12 cellular contexts compared by ENCODE assay signal in genomic region chr17:28548417-28549130, GRCh38. TPM values are rescaled to one million over a fixed set of nuclear protein-coding genes. Genes with fewer than 3 reads are reported as not detected.
DNase-seq lines count a peak whose midpoint lies in the region; ATAC-seq, FAIRE-seq and TF ChIP-seq lines count a peak whose summit lies in the region.
"Had no signal": no experiment of that assay in that cellular context is flagged by ENCODE, and none has a peak within 500 bp of the region (broad histone marks: within the 10 kb centered on the region; RNA-seq: fewer than 3 reads in every experiment).

No MANE protein-coding gene starts in this region.

- TF ChIP-seq RAD21 in HepG2 (CRISPR knock-in tag; IDR thresholded peaks at IDR 0.05) = no peak

- no TSS peak for BruUV-seq in HepG2 (replicated peaks; lab: Mats Ljungman, UMichigan)

- H3K4me1 Mint-ChIP-seq in activated CD8-positive, alpha-beta T cell treated with anti-CD3 and anti-CD28 coated beads for 36 hours (ENCODE audit: low read depth) = peaks cover 48% of the 10 kb centered on the region
- peaks cover 53 to 57% of the 10 kb centered on the region in 2 donors for H3K4me1 Mint-ChIP-seq in immature natural killer cell

- H3K79me2 ChIP-seq in HepG2 (ENCODE audit: insufficient read depth, low read length) = no peaks in the 10 kb centered on the region

- H3K4me2 ChIP-seq in HepG2 (ENCODE audit: low read depth, low read length) = no peak overlapping the region

- H3K36me3 ChIP-seq in HepG2 (replicated peaks in 1 of 2; ENCODE audit: control insufficient read depth in 1 of 2, insufficient read depth in 2 of 2, low read length in 2 of 2) = peaks cover 0 to 2% of the 10 kb centered on the region in 2 experiments; a peak in 1 of 5 replicates
- no peaks in the 10 kb centered on the region for H3K36me3 ChIP-seq in right lobe of liver
- H3K36me3 ChIP-seq in adrenal gland (replicated peaks in 1 of 2) = peaks cover 0 to 12% of the 10 kb centered on the region in 2 donors
- H3K36me3 ChIP-seq: BE2C had no signal

- no peaks in the 10 kb centered on the region for H3K27me3 Mint-ChIP-seq in activated CD8-positive, alpha-beta T cell treated with anti-CD3 and anti-CD28 coated beads for 36 hours
- peaks cover 0 to 3% (median 0%) of the 10 kb centered on the region in 3 donors for H3K27me3 Mint-ChIP-seq in immature natural killer cell (ENCODE audit: low read depth in 3 of 3)

- CTCF ChIA-PET in HepG2 (lab: Yijun Ruan, JAX; ENCODE audit: low intra/inter-chr PET ratio, low total read pairs) = interaction anchor here (1.1 to 1.9 kb wide), 2 partner anchors 65 to 67 kb away, joined by 3 to 5 read pairs; partner anchors contain the start of gene RSKR
- CTCF ChIA-PET in activated CD8-positive, alpha-beta T cell treated with anti-CD3 and anti-CD28 coated beads for 36 hours (lab: Charles Lee) = interaction anchor here (0.5 to 4.3 kb wide), 21 partner anchors 8 to 355 kb away, joined by 3 to 31 read pairs (median 7); partner anchors contain the start of genes ALDOC, PIGS, POLDIP2 and SLC46A1

- no peak overlapping the region for H2AFZ ChIP-seq in HepG2 (ENCODE audit: low read length)

- H3K9me3 ChIP-seq in HepG2 (ENCODE audit: low read length) = no peaks in the 10 kb centered on the region
- H3K9me3 ChIP-seq in right lobe of liver = no peaks in the 10 kb centered on the region
- no peaks in the 10 kb centered on the region for H3K9me3 ChIP-seq in adrenal gland (replicated peaks in 1 of 3)
- H3K9me3 ChIP-seq: BE2C, psoas muscle, vagina had no signal

- H3K4me3 Mint-ChIP-seq in activated CD8-positive, alpha-beta T cell treated with anti-CD3 and anti-CD28 coated beads for 36 hours = no peak overlapping the region
- H3K4me3 Mint-ChIP-seq in immature natural killer cell = peak overlapping the region in 4 of 5 donors; percentile 46 to 81 (median 74)

- no peak for DNase-seq in HepG2 (ENCODE audit: low spot score)
- no peak for DNase-seq in right lobe of liver
- DNase-seq in activated CD8-positive, alpha-beta T cell treated with anti-CD3 and anti-CD28 coated beads for 36 hours = no peak
- no peak for DNase-seq in immature natural killer cell
- no peak for DNase-seq in stimulated activated CD4-positive, alpha-beta T cell treated with anti-CD3 and anti-CD28 coated beads, Interleukin-2, amount 100 ng/mL, for 24 hours
- DNase-seq in adrenal gland = no peak

- FAIRE-seq in HepG2 (lab: Jason Lieb, UNC) = no peak

- no peaks in the 10 kb centered on the region for H3K9me3 Mint-ChIP-seq in activated CD8-positive, alpha-beta T cell treated with anti-CD3 and anti-CD28 coated beads for 36 hours
- H3K9me3 Mint-ChIP-seq in immature natural killer cell = no peaks in the 10 kb centered on the region

- ATAC-seq in HepG2 = no peak
- ATAC-seq in right lobe of liver = no peak
- ATAC-seq in activated CD8-positive, alpha-beta T cell treated with anti-CD3 and anti-CD28 coated beads for 36 hours = no peak
- no peak for ATAC-seq in HG02678 (IDR thresholded peaks at IDR 0.05; ENCODE audit: unreplicated experiment)
- ATAC-seq in GM21367 (IDR thresholded peaks at IDR 0.05; ENCODE audit: unreplicated experiment) = no peak

- in situ Hi-C loops in HepG2 (cut with HindIII; ENCODE audit: extremely low pct_ligation_motif_present, low pct_unique_long_range_greater_than_20kb) = no loop called here

- no peaks in the 10 kb centered on the region for H3K27me3 ChIP-seq in HepG2 (ENCODE audit: control insufficient read depth in 1 of 2, insufficient read depth in 2 of 2, low read length in 2 of 2)
- H3K27me3 ChIP-seq in right lobe of liver = no peaks in the 10 kb centered on the region
- H3K27me3 ChIP-seq in adrenal gland = no peaks in the 10 kb centered on the region
- H3K27me3 ChIP-seq: BE2C, vagina had no signal

- TF ChIP-seq POLR2A in HepG2 (IDR thresholded peaks at IDR 0.05; ENCODE audit: insufficient read depth in 1 of 2, low read depth in 2 of 2, low read length in 2 of 2) (no peak), right lobe of liver (IDR thresholded peaks at IDR 0.05) (no peak), adrenal gland (IDR thresholded peaks at IDR 0.05) (no peak)

- TF ChIP-seq EP300 in HepG2 (IDR thresholded peaks at IDR 0.05; ENCODE audit: low read depth in 2 of 2, low read length in 2 of 2) (no peak), HepG2 (CRISPR knock-in tag; IDR thresholded peaks at IDR 0.05; ENCODE audit: borderline replicate concordance) (no peak)

- peaks cover 39% of the 10 kb centered on the region for H3K4me1 ChIP-seq in HepG2 (ENCODE audit: insufficient read depth, low read length)
- H3K4me1 ChIP-seq in right lobe of liver = peaks cover 0 to 9% (median 4%) of the 10 kb centered on the region in 4 donors
- H3K4me1 ChIP-seq in adrenal gland (replicated peaks in 1 of 2) = peaks cover 7 to 22% of the 10 kb centered on the region in 2 donors
- H3K4me1 ChIP-seq: BE2C had no signal

- H3K27ac ChIP-seq in HepG2 (ENCODE audit: extremely low read length, insufficient read depth, low read length) (no peak overlapping the region), right lobe of liver (no peak overlapping the region), adrenal gland (no peak overlapping the region)
- H3K27ac ChIP-seq: psoas muscle, SK-N-MC, vagina had no signal

- H3K36me3 Mint-ChIP-seq in activated CD8-positive, alpha-beta T cell treated with anti-CD3 and anti-CD28 coated beads for 36 hours (ENCODE audit: low read depth) = peaks cover 6% of the 10 kb centered on the region
- H3K36me3 Mint-ChIP-seq in immature natural killer cell = peaks cover 2 to 6% (median 3%) of the 10 kb centered on the region in 3 donors

- TF ChIP-seq CTCF in HepG2 (CRISPR knock-in tag; IDR thresholded peaks at IDR 0.05) (no peak), right lobe of liver (IDR thresholded peaks at IDR 0.05) (no peak), adrenal gland (IDR thresholded peaks at IDR 0.05) (peak in 1 of 6 experiments; percentile 37)
- peak; percentile 50 for TF ChIP-seq CTCF in activated CD8-positive, alpha-beta T cell treated with anti-CD3 and anti-CD28 coated beads for 36 hours (IDR thresholded peaks at IDR 0.05)

- intact Hi-C loops in HepG2 (cut with micrococcal nuclease; ENCODE audit: unreplicated experiment) = loop anchor here (2.0 kb wide), 1 partner anchor 64 kb away; no protein-coding TSS in a partner anchor
- intact Hi-C loops in right lobe of liver (cut with DNase I) = loop anchor here (5.0 kb wide), 2 partner anchors 64 to 69 kb away; partner anchors contain the start of gene RSKR (in 1 of the 2)
- intact Hi-C loops in activated CD8-positive, alpha-beta T cell treated with anti-CD3 and anti-CD28 coated beads for 36 hours (cut with micrococcal nuclease) = no loop called here
- intact Hi-C loops in adrenal gland (cut with DNase I) = loop anchor here (5.0 kb wide), 1 partner anchor 64 kb away; the partner anchor contains the start of gene RSKR (in 2 of the 2)

- no peaks in the 10 kb centered on the region for H4K20me1 ChIP-seq in HepG2 (ENCODE audit: insufficient read depth, low read length)

- POLR2A ChIA-PET in HepG2 (lab: Yijun Ruan, JAX) = no interaction called here
- POLR2A ChIA-PET in activated CD8-positive, alpha-beta T cell treated with anti-CD3 and anti-CD28 coated beads for 36 hours (lab: Charles Lee) = interaction anchor here (1.0 kb wide), 2 partner anchors 51 to 144 kb away, joined by 3 to 4 read pairs; partner anchors contain the start of gene SPAG5

- 85% methylated on average over 3 of the region's 6 CpGs for WGBS in HepG2 (ENCODE audit: low lambda C conversion rate)
- 58% methylated on average over 3 of the region's 6 CpGs for WGBS in right lobe of liver (ENCODE audit: insufficient coverage, low coverage, low lambda C conversion rate, missing lambda C conversion rate)
- 83 to 89% (median 87%) methylated on average over 5 to 6 of the region's 6 CpGs for WGBS in adrenal gland, 4 donors

- no peak overlapping the region for H3K9ac ChIP-seq in HepG2 (ENCODE audit: insufficient read depth, low read depth, low read length)

- peak overlapping the region; percentile 89 for H3K27ac Mint-ChIP-seq in activated CD8-positive, alpha-beta T cell treated with anti-CD3 and anti-CD28 coated beads for 36 hours
- H3K27ac Mint-ChIP-seq in immature natural killer cell = peak overlapping the region; percentile 77 to 93 (median 84)

- H3K4me3 ChIP-seq in HepG2 (replicated peaks in 1 of 3; ENCODE audit: insufficient read depth in 1 of 3, low read depth in 2 of 3, low read length in 3 of 3) (no peak overlapping the region), right lobe of liver (no peak overlapping the region), adrenal gland (no peak overlapping the region)
- H3K4me3 ChIP-seq: psoas muscle, SK-N-MC, vagina had no signal

RNA-seq across cellular contexts. Expression of gene UNC119, which starts 3.9 kb away (rescaled TPM):
- total RNA-seq in HepG2 (2016; rRNA removed; fragmentation: Illumina TruSeq; extraction: Trizol) (7.8 and 10.4 TPM in 2 replicates), right lobe of liver (10 to 100 TPM; 11.5 to 37.8 (median 13.1) TPM), adrenal gland (10 to 100 TPM; 26.7 to 80.8 (median 38.8) TPM)
- 5.0 and 5.9 TPM in 2 replicates for total RNA-seq in HepG2 (2016; cell fraction: cytosol; rRNA removed; fragmentation: Illumina TruSeq; extraction: Trizol; ENCODE audit: low read depth)
- 8.0 and 10.9 TPM in 2 replicates for total RNA-seq in HepG2 (2016; cell fraction: insoluble cytoplasmic fraction; rRNA removed; fragmentation: Illumina TruSeq; extraction: Trizol)
- total RNA-seq in HepG2 (2016; cell fraction: membrane; rRNA removed; fragmentation: Illumina TruSeq; extraction: Trizol) = 7.4 and 9.1 TPM in 2 replicates
- total RNA-seq in HepG2 (2016; cell fraction: nucleus; rRNA removed; fragmentation: Illumina TruSeq; extraction: Trizol) = 9.3 and 10.1 TPM in 2 replicates
- polyA plus RNA-seq in HepG2 (2011; rRNA removed) (57.6 and 63.1 TPM in 2 replicates), immature natural killer cell (10 to 100 TPM; 45.4 to 61.1 (median 50.4) TPM), adrenal gland (10 to 100 TPM; 28.3 to 47.7 (median 36.1) TPM)
- 25.1 and 34.9 TPM in 2 replicates for polyA plus RNA-seq in HepG2 (2011; cell fraction: cytosol; rRNA removed)
- polyA plus RNA-seq in HepG2 (2011; cell fraction: nucleus; rRNA removed) = 72.7 and 85.1 TPM in 2 replicates
- 7.3 and 9.0 TPM in 2 replicates for polyA plus RNA-seq in HepG2 (2012)
- 6.0 and 6.7 TPM in 2 replicates for polyA plus RNA-seq in HepG2 (2016; cell fraction: cytosol; fragmentation: Illumina TruSeq; extraction: Trizol; ENCODE audit: low read depth)
- 12.0 and 13.5 TPM in 2 replicates for polyA plus RNA-seq in HepG2 (2016; cell fraction: insoluble cytoplasmic fraction; fragmentation: Illumina TruSeq; extraction: Trizol; ENCODE audit: low read depth)
- 9.2 and 10.9 TPM in 2 replicates for polyA plus RNA-seq in HepG2 (2016; cell fraction: membrane; fragmentation: Illumina TruSeq; extraction: Trizol; ENCODE audit: low read depth)
- polyA plus RNA-seq in HepG2 (2016; cell fraction: nucleus; fragmentation: Illumina TruSeq; extraction: Trizol; ENCODE audit: insufficient read depth, low read depth) = 18.0 and 19.4 TPM in 2 replicates
- 33.6 and 62.8 TPM in 2 replicates for polyA minus RNA-seq in HepG2 (2011; rRNA and poly(A)+ RNA removed; ENCODE audit: low replicate concordance)
- polyA minus RNA-seq in HepG2 (2011; cell fraction: cytosol; rRNA and poly(A)+ RNA removed) = 6.5 and 12.7 TPM in 2 replicates
- 30.0 and 33.3 TPM in 2 replicates for polyA minus RNA-seq in HepG2 (2011; cell fraction: nucleus; rRNA and poly(A)+ RNA removed)
- total RNA-seq in activated CD8-positive, alpha-beta T cell treated with anti-CD3 and anti-CD28 coated beads for 36 hours = 10 to 100 TPM; 43.6 to 44.8 TPM

RNA-seq across cellular contexts. Expression of gene PIGS, which starts 22.8 kb away (rescaled TPM):
- total RNA-seq in HepG2 (2016; rRNA removed; fragmentation: Illumina TruSeq; extraction: Trizol) = 26.6 and 42.6 TPM in 2 replicates
- total RNA-seq in HepG2 (2016; cell fraction: cytosol; rRNA removed; fragmentation: Illumina TruSeq; extraction: Trizol; ENCODE audit: low read depth) = 13.9 and 14.3 TPM in 2 replicates
- 23.4 and 47.4 TPM in 2 replicates for total RNA-seq in HepG2 (2016; cell fraction: insoluble cytoplasmic fraction; rRNA removed; fragmentation: Illumina TruSeq; extraction: Trizol)
- 32.6 and 37.9 TPM in 2 replicates for total RNA-seq in HepG2 (2016; cell fraction: membrane; rRNA removed; fragmentation: Illumina TruSeq; extraction: Trizol)
- total RNA-seq in HepG2 (2016; cell fraction: nucleus; rRNA removed; fragmentation: Illumina TruSeq; extraction: Trizol) = 34.6 and 36.1 TPM in 2 replicates
- 23.5 and 31.7 TPM in 2 replicates for polyA plus RNA-seq in HepG2 (2011; rRNA removed)
- 29.9 and 34.2 TPM in 2 replicates for polyA plus RNA-seq in HepG2 (2011; cell fraction: cytosol; rRNA removed)
- polyA plus RNA-seq in HepG2 (2011; cell fraction: nucleus; rRNA removed) = 62.5 and 62.8 TPM in 2 replicates
- polyA plus RNA-seq in HepG2 (2012) = 58.2 and 68.5 TPM in 2 replicates
- 17.4 and 20.1 TPM in 2 replicates for polyA plus RNA-seq in HepG2 (2016; cell fraction: cytosol; fragmentation: Illumina TruSeq; extraction: Trizol; ENCODE audit: low read depth)
- polyA plus RNA-seq in HepG2 (2016; cell fraction: insoluble cytoplasmic fraction; fragmentation: Illumina TruSeq; extraction: Trizol; ENCODE audit: low read depth) = 27.8 and 30.3 TPM in 2 replicates
- 34.6 and 35.4 TPM in 2 replicates for polyA plus RNA-seq in HepG2 (2016; cell fraction: membrane; fragmentation: Illumina TruSeq; extraction: Trizol; ENCODE audit: low read depth)
- 62.4 and 64.1 TPM in 2 replicates for polyA plus RNA-seq in HepG2 (2016; cell fraction: nucleus; fragmentation: Illumina TruSeq; extraction: Trizol; ENCODE audit: insufficient read depth, low read depth)
- 43.4 and 53.5 TPM in 2 replicates for polyA minus RNA-seq in HepG2 (2011; rRNA and poly(A)+ RNA removed; ENCODE audit: low replicate concordance)
- polyA minus RNA-seq in HepG2 (2011; cell fraction: cytosol; rRNA and poly(A)+ RNA removed) = 22.6 and 26.6 TPM in 2 replicates
- 19.8 and 27.0 TPM in 2 replicates for polyA minus RNA-seq in HepG2 (2011; cell fraction: nucleus; rRNA and poly(A)+ RNA removed)
- total RNA-seq in right lobe of liver = 10 to 100 TPM in 4 of 6 experiments, 1 to 10 TPM in 2; 7.2 to 13.8 (median 11.0) TPM
- total RNA-seq in activated CD8-positive, alpha-beta T cell treated with anti-CD3 and anti-CD28 coated beads for 36 hours = 10 to 100 TPM; 33.8 to 36.9 TPM
- polyA plus RNA-seq in immature natural killer cell = 100 to 1,000 TPM in 1 of 3 donors, 10 to 100 TPM in 2; 71.7 to 135 (median 96.8) TPM
- 10 to 100 TPM; 44.5 to 73.0 (median 58.3) TPM for total RNA-seq in adrenal gland
- polyA plus RNA-seq in adrenal gland = 10 to 100 TPM in 2 of 3 donors, 1 to 10 TPM in 1; 9.2 to 44.1 (median 12.6) TPM

RNA-seq across cellular contexts. Expression of gene ALDOC, which starts 28.1 kb away (rescaled TPM):
- total RNA-seq in HepG2 (2016; rRNA removed; fragmentation: Illumina TruSeq; extraction: Trizol) = 15.4 and 16.9 TPM in 2 replicates
- 1.9 and 2.3 TPM in 2 replicates for total RNA-seq in HepG2 (2016; cell fraction: cytosol; rRNA removed; fragmentation: Illumina TruSeq; extraction: Trizol; ENCODE audit: low read depth)
- total RNA-seq in HepG2 (2016; cell fraction: insoluble cytoplasmic fraction; rRNA removed; fragmentation: Illumina TruSeq; extraction: Trizol) = 14.8 and 19.1 TPM in 2 replicates
- 3.6 and 4.1 TPM in 2 replicates for total RNA-seq in HepG2 (2016; cell fraction: membrane; rRNA removed; fragmentation: Illumina TruSeq; extraction: Trizol)
- 5.5 and 6.5 TPM in 2 replicates for total RNA-seq in HepG2 (2016; cell fraction: nucleus; rRNA removed; fragmentation: Illumina TruSeq; extraction: Trizol)
- 60.9 and 86.5 TPM in 2 replicates for polyA plus RNA-seq in HepG2 (2011; rRNA removed)
- 88.3 and 89.2 TPM in 2 replicates for polyA plus RNA-seq in HepG2 (2011; cell fraction: cytosol; rRNA removed)
- polyA plus RNA-seq in HepG2 (2011; cell fraction: nucleus; rRNA removed) = 58.5 and 80.1 TPM in 2 replicates
- 60.0 and 69.4 TPM in 2 replicates for polyA plus RNA-seq in HepG2 (2012)
- polyA plus RNA-seq in HepG2 (2016; cell fraction: cytosol; fragmentation: Illumina TruSeq; extraction: Trizol; ENCODE audit: low read depth) = 2.0 and 2.3 TPM in 2 replicates
- 19.5 and 24.0 TPM in 2 replicates for polyA plus RNA-seq in HepG2 (2016; cell fraction: insoluble cytoplasmic fraction; fragmentation: Illumina TruSeq; extraction: Trizol; ENCODE audit: low read depth)
- polyA plus RNA-seq in HepG2 (2016; cell fraction: membrane; fragmentation: Illumina TruSeq; extraction: Trizol; ENCODE audit: low read depth) = 2.4 and 2.9 TPM in 2 replicates
- 7.6 and 8.5 TPM in 2 replicates for polyA plus RNA-seq in HepG2 (2016; cell fraction: nucleus; fragmentation: Illumina TruSeq; extraction: Trizol; ENCODE audit: insufficient read depth, low read depth)
- 18.8 and 112 TPM in 2 replicates for polyA minus RNA-seq in HepG2 (2011; rRNA and poly(A)+ RNA removed; ENCODE audit: low replicate concordance)
- 37.7 and 51.5 TPM in 2 replicates for polyA minus RNA-seq in HepG2 (2011; cell fraction: cytosol; rRNA and poly(A)+ RNA removed)
- 11.8 and 17.7 TPM in 2 replicates for polyA minus RNA-seq in HepG2 (2011; cell fraction: nucleus; rRNA and poly(A)+ RNA removed)
- total RNA-seq in right lobe of liver = 10 to 100 TPM; 36.0 to 76.6 (median 48.9) TPM
- 100 to 1,000 TPM; 142 to 146 TPM for total RNA-seq in activated CD8-positive, alpha-beta T cell treated with anti-CD3 and anti-CD28 coated beads for 36 hours
- polyA plus RNA-seq in immature natural killer cell = 10 to 100 TPM; 50.9 to 80.1 (median 53.2) TPM
- total RNA-seq in adrenal gland = 10 to 100 TPM in 7 of 8 donors, 1 to 10 TPM in 1; 6.3 to 65.5 (median 31.7) TPM
- polyA plus RNA-seq in adrenal gland = 10 to 100 TPM; 18.5 to 61.2 (median 18.7) TPM

RNA-seq across cellular contexts. Expression of gene FOXN1, which starts 42.4 kb away (rescaled TPM):
- total RNA-seq in HepG2 (2016; rRNA removed; fragmentation: Illumina TruSeq; extraction: Trizol) = not detected in 2 replicates
- not detected in 2 replicates for total RNA-seq in HepG2 (2016; cell fraction: cytosol; rRNA removed; fragmentation: Illumina TruSeq; extraction: Trizol; ENCODE audit: low read depth)
- not detected in 2 replicates for total RNA-seq in HepG2 (2016; cell fraction: insoluble cytoplasmic fraction; rRNA removed; fragmentation: Illumina TruSeq; extraction: Trizol)
- total RNA-seq in HepG2 (2016; cell fraction: membrane; rRNA removed; fragmentation: Illumina TruSeq; extraction: Trizol) = not detected in 2 replicates
- total RNA-seq in HepG2 (2016; cell fraction: nucleus; rRNA removed; fragmentation: Illumina TruSeq; extraction: Trizol) = not detected in 2 replicates
- polyA plus RNA-seq in HepG2 (2011; rRNA removed) = 0.01 TPM in 1 of 2 replicates, not detected in the other
- polyA plus RNA-seq in HepG2 (2011; cell fraction: cytosol; rRNA removed) = not detected in 2 replicates
- 0.10 TPM in 1 of 2 replicates, not detected in the other for polyA plus RNA-seq in HepG2 (2011; cell fraction: nucleus; rRNA removed)
- polyA plus RNA-seq in HepG2 (2012) = 0.07 TPM in 1 of 2 replicates, not detected in the other
- polyA plus RNA-seq in HepG2 (2016; cell fraction: cytosol; fragmentation: Illumina TruSeq; extraction: Trizol; ENCODE audit: low read depth) = not detected in 2 replicates
- not detected in 2 replicates for polyA plus RNA-seq in HepG2 (2016; cell fraction: insoluble cytoplasmic fraction; fragmentation: Illumina TruSeq; extraction: Trizol; ENCODE audit: low read depth)
- not detected in 2 replicates for polyA plus RNA-seq in HepG2 (2016; cell fraction: membrane; fragmentation: Illumina TruSeq; extraction: Trizol; ENCODE audit: low read depth)
- polyA plus RNA-seq in HepG2 (2016; cell fraction: nucleus; fragmentation: Illumina TruSeq; extraction: Trizol; ENCODE audit: insufficient read depth, low read depth) = not detected in 2 replicates
- 0.30 TPM in 1 of 2 replicates, not detected in the other for polyA minus RNA-seq in HepG2 (2011; rRNA and poly(A)+ RNA removed; ENCODE audit: low replicate concordance)
- polyA minus RNA-seq in HepG2 (2011; cell fraction: cytosol; rRNA and poly(A)+ RNA removed) = not detected in 2 replicates
- polyA minus RNA-seq in HepG2 (2011; cell fraction: nucleus; rRNA and poly(A)+ RNA removed) = not detected in 2 replicates
- not detected for total RNA-seq in right lobe of liver
- total RNA-seq in activated CD8-positive, alpha-beta T cell treated with anti-CD3 and anti-CD28 coated beads for 36 hours = not detected
- polyA plus RNA-seq in immature natural killer cell = not detected
- not detected for total RNA-seq in adrenal gland
- not detected for polyA plus RNA-seq in adrenal gland
- total RNA-seq: psoas muscle had no signal
- polyA plus RNA-seq: psoas muscle had no signal

RNA-seq across cellular contexts. Expression of gene SPAG5, which starts 50.3 kb away (rescaled TPM):
- 98.0 and 105 TPM in 2 replicates for total RNA-seq in HepG2 (2016; rRNA removed; fragmentation: Illumina TruSeq; extraction: Trizol)
- total RNA-seq in HepG2 (2016; cell fraction: cytosol; rRNA removed; fragmentation: Illumina TruSeq; extraction: Trizol; ENCODE audit: low read depth) = 14.6 and 16.2 TPM in 2 replicates
- total RNA-seq in HepG2 (2016; cell fraction: insoluble cytoplasmic fraction; rRNA removed; fragmentation: Illumina TruSeq; extraction: Trizol) = 98.5 and 112 TPM in 2 replicates
- total RNA-seq in HepG2 (2016; cell fraction: membrane; rRNA removed; fragmentation: Illumina TruSeq; extraction: Trizol) = 35.4 and 39.1 TPM in 2 replicates
- total RNA-seq in HepG2 (2016; cell fraction: nucleus; rRNA removed; fragmentation: Illumina TruSeq; extraction: Trizol) = 89.1 and 95.8 TPM in 2 replicates
- polyA plus RNA-seq in HepG2 (2011; rRNA removed) = 28.2 and 41.4 TPM in 2 replicates
- polyA plus RNA-seq in HepG2 (2011; cell fraction: cytosol; rRNA removed) = 22.7 and 32.5 TPM in 2 replicates
- polyA plus RNA-seq in HepG2 (2011; cell fraction: nucleus; rRNA removed) = 69.4 and 110 TPM in 2 replicates
- 16.1 and 27.4 TPM in 2 replicates for polyA plus RNA-seq in HepG2 (2012)
- polyA plus RNA-seq in HepG2 (2016; cell fraction: cytosol; fragmentation: Illumina TruSeq; extraction: Trizol; ENCODE audit: low read depth) = 9.9 and 10.2 TPM in 2 replicates
- 92.8 and 96.1 TPM in 2 replicates for polyA plus RNA-seq in HepG2 (2016; cell fraction: insoluble cytoplasmic fraction; fragmentation: Illumina TruSeq; extraction: Trizol; ENCODE audit: low read depth)
- 20.0 and 23.8 TPM in 2 replicates for polyA plus RNA-seq in HepG2 (2016; cell fraction: membrane; fragmentation: Illumina TruSeq; extraction: Trizol; ENCODE audit: low read depth)
- polyA plus RNA-seq in HepG2 (2016; cell fraction: nucleus; fragmentation: Illumina TruSeq; extraction: Trizol; ENCODE audit: insufficient read depth, low read depth) = 145 and 148 TPM in 2 replicates
- polyA minus RNA-seq in HepG2 (2011; rRNA and poly(A)+ RNA removed; ENCODE audit: low replicate concordance) = 67.2 and 287 TPM in 2 replicates
- 18.6 and 22.3 TPM in 2 replicates for polyA minus RNA-seq in HepG2 (2011; cell fraction: cytosol; rRNA and poly(A)+ RNA removed)
- 59.9 and 64.0 TPM in 2 replicates for polyA minus RNA-seq in HepG2 (2011; cell fraction: nucleus; rRNA and poly(A)+ RNA removed)
- 10 to 100 TPM in 4 of 6 experiments, 1 to 10 TPM in 2; 8.4 to 14.1 (median 11.3) TPM for total RNA-seq in right lobe of liver
- total RNA-seq in activated CD8-positive, alpha-beta T cell treated with anti-CD3 and anti-CD28 coated beads for 36 hours = 100 to 1,000 TPM; 140 to 141 TPM
- 1 to 10 TPM in 2 of 3 donors, under 1 TPM in 1; 0.73 to 4.1 (median 3.2) TPM for polyA plus RNA-seq in immature natural killer cell
- 1 to 10 TPM in 7 of 8 donors, under 1 TPM in 1; 0.97 to 5.4 (median 3.8) TPM for total RNA-seq in adrenal gland
- polyA plus RNA-seq in adrenal gland = 10 to 100 TPM in 2 of 3 donors, 1 to 10 TPM in 1; 4.3 to 27.5 (median 13.4) TPM
